13 cellular contexts compared by ENCODE assay signal in genomic region chr2:96239091-96239490, GRCh38.
"Had no signal": no experiment of that assay in that cellular context is flagged by ENCODE, and none has a peak within 500 bp of the region (broad histone marks: within the 10 kb centered on the region; RNA-seq: fewer than 3 reads in every experiment).

No MANE protein-coding gene starts in this region.

- H3K27ac ChIP-seq: colonic mucosa, lower lobe of right lung, suprapubic skin, thyroid gland had no signal

- H3K9me3 ChIP-seq: colonic mucosa, left ventricle myocardium inferior, lower lobe of right lung, suprapubic skin, thyroid gland had no signal

- H3K27me3 ChIP-seq: colonic mucosa, suprapubic skin, thyroid gland had no signal

- FAIRE-seq: urothelium cell line had no signal

- H3K4me1 ChIP-seq: colonic mucosa had no signal

- H3K36me3 ChIP-seq: colonic mucosa, left ventricle myocardium inferior, suprapubic skin, thyroid gland had no signal

- H3K4me2 ChIP-seq: smooth muscle cell had no signal

- DNase-seq: colonic mucosa; effector CD8-positive, alpha-beta T cell; foreskin melanocyte; islet precursor cell; left ventricle myocardium inferior; lower lobe of right lung; stimulated activated CD4-positive, alpha-beta T cell treated with anti-CD3 and anti-CD28 coated beads, Interleukin-2, amount 100 ng/mL, for 48 hours; stimulated activated naive CD8-positive, alpha-beta T cell treated with anti-CD3 and anti-CD28 coated beads, Interleukin-15, Interleukin-2, amounts not matched to agents 100 U/mL and 50 U/mL, for 24 hours; thyroid gland had no signal

- ATAC-seq: lower lobe of right lung; sciatic nerve; stimulated activated naive CD8-positive, alpha-beta T cell treated with anti-CD3 and anti-CD28 coated beads, Interleukin-15, Interleukin-2, amounts not matched to agents 100 U/mL and 50 U/mL, for 24 hours had no signal

- H3K4me3 ChIP-seq: colonic mucosa, left ventricle myocardium inferior, lower lobe of right lung, smooth muscle cell, suprapubic skin, thyroid gland had no signal
